Comparison of ENCODE assay signal across 19 cellular contexts in genomic region chr5:127700237-127700766, GRCh38. TPM values are rescaled to one million over a fixed set of nuclear protein-coding genes. Genes with fewer than 3 reads are reported as not detected.
DNase-seq lines count a peak whose midpoint lies in the region; ATAC-seq and TF ChIP-seq lines count a peak whose summit lies in the region.
"Had no signal": no experiment of that assay in that cellular context is flagged by ENCODE, and none has a peak within 500 bp of the region (broad histone marks: within the 10 kb centered on the region; RNA-seq: fewer than 3 reads in every experiment).

No MANE protein-coding gene starts in this region.

- peaks cover 5% of the 10 kb centered on the region for H3K27me3 Mint-ChIP-seq in progenitor cell of endocrine pancreas

- peaks cover 3% of the 10 kb centered on the region for H3K9me3 Mint-ChIP-seq in progenitor cell of endocrine pancreas (ENCODE audit: low read depth)

- H3K4me1 Mint-ChIP-seq in progenitor cell of endocrine pancreas (ENCODE audit: low read depth): peaks cover 29% of the 10 kb centered on the region

- no peaks in the 10 kb centered on the region for H3K36me3 Mint-ChIP-seq in progenitor cell of endocrine pancreas (ENCODE audit: insufficient read depth)

- peak overlapping the region; percentile 80; the same call in 1 of the 2 replicates for H3K27ac ChIP-seq in VCaP
- H3K27ac ChIP-seq: SJCRH30 had no signal

- H3K4me3 Mint-ChIP-seq in progenitor cell of endocrine pancreas (ENCODE audit: low read depth): no peak overlapping the region

- no peak overlapping the region for H3K27ac Mint-ChIP-seq in progenitor cell of endocrine pancreas

- no peak for TF ChIP-seq CTCF in LNCaP clone FGC (IDR thresholded peaks at IDR 0.05; ENCODE audit: control insufficient read depth, extremely low read depth, insufficient read depth)
- no peak for TF ChIP-seq CTCF in VCaP (conservative IDR thresholded peaks at IDR 0.05)
- TF ChIP-seq CTCF in progenitor cell of endocrine pancreas (IDR thresholded peaks at IDR 0.05; ENCODE audit: unreplicated experiment): no peak

- no peak overlapping the region for H3K4me3 ChIP-seq in LNCaP clone FGC (ENCODE audit: low read depth, low read length)
- H3K4me3 ChIP-seq: SJCRH30 had no signal

- peak; percentile 79 for ATAC-seq in sciatic nerve

- peak; percentile 67 for DNase-seq in LNCaP clone FGC (ENCODE audit: low read depth)
- peak; percentile 56 for DNase-seq in islet precursor cell
- DNase-seq in sciatic nerve (ENCODE audit: low spot score): no peak
- no peak for DNase-seq in progenitor cell of endocrine pancreas (ENCODE audit: low spot score, unreplicated experiment)
- no peak for DNase-seq in activated effector memory CD4-positive, alpha-beta T cell treated with Interleukin-2 at 50 U/mL for 16 hours
- no peak for DNase-seq in DMS79 (lab: John Stamatoyannopoulos, UW)
- DNase-seq: ACHN, AML-193, HCEC 1CT, KG1, NCI-H1105 treated with DMSO at 0.1 percent for 48 hours, NCI-H1694 treated with DMSO at 0.1 percent for 48 hours, NCI-H226, NCI-H526, OCI-M1, SJCRH30 had no signal

- intact Hi-C loops in sciatic nerve (cut with DNase I): no loop called here

RNA-seq across cellular contexts. Expression of gene CCDC192, which starts 2.9 kb away (rescaled TPM):
- total RNA-seq in sciatic nerve: 1.2 TPM
- total RNA-seq in progenitor cell of endocrine pancreas: 0.60 TPM in 1 of 2 replicates, not detected in the other
- total RNA-seq: G401, MCF 10A, SJCRH30 had no signal

RNA-seq across cellular contexts. Expression of gene CTXN3, which starts 51.4 kb away (rescaled TPM):
- total RNA-seq in sciatic nerve: not detected
- not detected in 2 replicates for total RNA-seq in progenitor cell of endocrine pancreas
- total RNA-seq: G401, MCF 10A, SJCRH30 had no signal

Comparison
In these comparisons a context has a peak if more than half of its experiments do, and no peak if none do; other contexts are left out.
1. DNase-seq: peak in LNCaP clone FGC (single experiment) and islet precursor cell (single experiment); none in sciatic nerve (single experiment), progenitor cell of endocrine pancreas (single experiment), activated effector memory CD4-positive, alpha-beta T cell treated with Interleukin-2 at 50 U/mL for 16 hours (single experiment) and DMS79 (single experiment).